In the genomic region with DNA sequence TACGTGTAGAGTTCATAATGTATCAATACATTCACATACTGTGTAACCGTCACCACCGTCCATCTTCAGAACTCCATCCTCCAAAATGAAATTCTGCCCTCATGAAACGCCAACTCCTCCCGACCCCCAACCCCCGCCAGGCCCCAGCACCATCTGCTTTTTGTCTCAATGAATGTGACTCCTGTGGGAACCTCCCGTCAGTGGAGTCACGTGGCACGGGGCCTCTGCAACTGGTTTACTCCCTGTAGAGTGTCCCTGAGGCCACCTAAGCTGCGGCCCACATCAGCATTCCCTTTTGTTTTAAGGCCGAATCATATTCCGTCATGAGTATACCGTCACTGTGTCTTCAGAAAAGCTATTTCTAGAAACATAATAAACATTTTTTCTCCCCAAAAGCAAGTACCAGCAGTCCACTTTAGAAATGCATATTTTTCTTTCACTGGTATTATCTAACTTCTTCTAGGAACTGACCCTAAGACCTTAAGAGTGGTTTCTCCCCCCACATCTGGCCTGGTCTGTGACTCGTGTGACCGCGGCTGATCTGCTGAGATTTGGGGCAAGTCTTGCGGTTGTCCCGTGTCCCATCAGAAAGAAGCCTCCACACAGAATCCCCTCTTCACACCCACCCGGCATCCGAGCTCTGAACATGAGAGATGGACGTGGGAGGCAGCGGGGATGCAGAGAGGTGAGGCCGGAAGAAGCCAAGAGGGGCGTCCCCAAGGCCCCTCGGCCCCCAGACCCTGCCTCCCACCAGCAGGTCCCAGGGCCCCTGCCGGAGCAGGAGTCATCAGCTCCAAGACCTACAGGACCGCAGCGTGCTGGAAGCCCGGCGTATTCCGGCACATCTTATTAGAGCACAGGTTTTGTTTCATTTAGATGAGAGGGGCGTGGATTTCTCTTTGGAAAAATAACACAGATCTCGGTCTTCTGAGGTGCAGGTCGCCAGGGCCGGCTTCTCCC, we compare ENCODE assay signal across 2 cellular contexts.
TF ChIP-seq lines count a peak whose summit lies in the region.

No MANE protein-coding gene starts in this region.

TF ChIP-seq in Ishikawa, 13 proteins besides CTCF, POLR2A, EP300 and RAD21 (continued from another document):
- TF ChIP-seq CEBPB (IDR thresholded peaks at IDR 0.05): no peak
TF ChIP-seq in Ishikawa: peak in this region for 1.

TF ChIP-seq in K562, 482 proteins besides CTCF, POLR2A, EP300 and RAD21 (continued from another document):
- TF ChIP-seq, protein P1, sequence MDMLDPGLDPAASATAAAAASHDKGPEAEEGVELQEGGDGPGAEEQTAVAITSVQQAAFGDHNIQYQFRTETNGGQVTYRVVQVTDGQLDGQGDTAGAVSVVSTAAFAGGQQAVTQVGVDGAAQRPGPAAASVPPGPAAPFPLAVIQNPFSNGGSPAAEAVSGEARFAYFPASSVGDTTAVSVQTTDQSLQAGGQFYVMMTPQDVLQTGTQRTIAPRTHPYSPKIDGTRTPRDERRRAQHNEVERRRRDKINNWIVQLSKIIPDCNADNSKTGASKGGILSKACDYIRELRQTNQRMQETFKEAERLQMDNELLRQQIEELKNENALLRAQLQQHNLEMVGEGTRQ (CRISPR knock-in tag; IDR thresholded peaks at IDR 0.05): peak; percentile 22; the same call in 1 of the 2 replicates
